9 cellular contexts compared by ENCODE assay signal in the genomic region with DNA sequence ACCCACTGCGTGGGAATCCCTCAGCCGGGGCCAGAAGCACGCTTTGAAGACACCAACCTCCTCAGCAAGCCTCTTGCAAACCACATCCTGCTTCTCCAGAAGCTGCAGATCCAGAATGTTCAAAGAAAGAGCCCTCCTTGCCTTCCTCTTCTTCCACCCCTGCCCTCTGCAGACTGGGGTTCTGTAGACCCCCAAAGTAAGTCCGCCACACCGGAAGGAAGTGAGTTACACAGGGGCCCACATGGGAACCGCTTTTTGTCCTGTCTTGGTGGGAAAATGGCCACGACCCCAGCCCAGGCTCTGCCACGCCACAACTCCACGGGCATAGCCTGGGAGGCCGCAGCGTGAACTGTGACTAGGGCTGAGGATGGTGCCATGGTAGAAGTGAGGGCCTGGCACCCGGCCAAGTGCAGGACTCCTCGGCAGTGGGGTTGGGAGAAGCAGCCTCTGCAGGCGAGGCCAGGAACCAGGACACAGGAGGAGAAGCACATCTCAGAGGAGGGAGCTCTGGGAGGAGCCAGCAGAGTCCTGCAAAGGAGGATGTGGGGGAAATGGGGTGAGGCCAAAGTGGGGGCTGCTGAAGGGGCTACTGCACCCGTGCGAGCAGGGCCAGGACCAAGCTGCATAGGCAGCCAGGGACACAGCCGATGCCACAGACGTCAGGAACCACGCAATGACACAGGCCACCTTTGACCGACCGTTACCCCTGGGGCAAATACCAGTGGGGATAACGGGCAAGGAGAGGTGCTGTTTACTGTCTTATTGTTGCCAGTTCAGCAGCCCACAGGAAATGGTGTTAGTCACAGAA.
DNase-seq lines count a peak whose midpoint lies in the region; ATAC-seq and TF ChIP-seq lines count a peak whose summit lies in the region.
"Had no signal": no experiment of that assay in that cellular context is flagged by ENCODE, and none has a peak within 500 bp of the region (broad histone marks: within the 10 kb centered on the region; RNA-seq: fewer than 3 reads in every experiment).

No MANE protein-coding gene starts in this region.

- peak; percentile 38 to 46 for DNase-seq in activated CD4-positive, alpha-beta T cell treated with anti-CD3 and anti-CD28 coated beads for 4 hours
- peak; percentile 58 for DNase-seq in central memory CD4-positive, alpha-beta T cell
- peak in 2 of 3 experiments; percentile 10 to 49 for DNase-seq in stimulated activated CD4-positive, alpha-beta T cell treated with anti-CD3 and anti-CD28 coated beads, TNF-alpha, amount 100 ng/mL, for 24 hours (ENCODE audit: low read depth in 3 of 3)
- DNase-seq in brain microvascular endothelial cell (no peak), NCI-H2171 treated with DMSO at 0.1 percent for 48 hours (lab: John Stamatoyannopoulos, UW) (no peak), DMS 273 (lab: John Stamatoyannopoulos, UW; ENCODE audit: unreplicated experiment) (no peak)
- DNase-seq: NCI-H1436 had no signal

- peaks cover 46% of the 10 kb centered on the region for H3K27me3 ChIP-seq in brain microvascular endothelial cell (replicated peaks)

- no peak for TF ChIP-seq CTCF in brain microvascular endothelial cell (IDR thresholded peaks at IDR 0.05; ENCODE audit: low read depth, low read length, missing control alignments)

- no peaks in the 10 kb centered on the region for H3K36me3 ChIP-seq in brain microvascular endothelial cell (replicated peaks)

- no peak for TF ChIP-seq EP300 in Ishikawa (IDR thresholded peaks at IDR 0.05; ENCODE audit: borderline replicate concordance)

- no peak for TF ChIP-seq RAD21 in Ishikawa (IDR thresholded peaks at IDR 0.05; ENCODE audit: low read depth)

- ATAC-seq in HG03095 (IDR thresholded peaks at IDR 0.05; ENCODE audit: unreplicated experiment), result no peak

- H3K27ac ChIP-seq in brain microvascular endothelial cell, result no peak overlapping the region

- H3K4me3 ChIP-seq in brain microvascular endothelial cell (ENCODE audit: low read depth, low read length), result no peak overlapping the region

- in situ Hi-C loops in brain microvascular endothelial cell (cut with HindIII; ENCODE audit: low pct_ligation_motif_present, low sequenced_read_pairs), result no loop called here

TF ChIP-seq in Ishikawa, 13 proteins besides CTCF, POLR2A, EP300 and RAD21:
- TF ChIP-seq TAF1 (IDR thresholded peaks at IDR 0.05; ENCODE audit: low read depth) (no peak), NFIC (IDR thresholded peaks at IDR 0.05) (peak; percentile 30; the same call in 1 of the 2 replicates)

Comparison
In these comparisons a context has a peak if more than half of its experiments do, and no peak if none do; other contexts are left out.
1. DNase-seq: peak in activated CD4-positive, alpha-beta T cell treated with anti-CD3 and anti-CD28 coated beads for 4 hours (2 of 2), central memory CD4-positive, alpha-beta T cell (single experiment) and stimulated activated CD4-positive, alpha-beta T cell treated with anti-CD3 and anti-CD28 coated beads, TNF-alpha, amount 100 ng/mL, for 24 hours (2 of 3); none in brain microvascular endothelial cell (single experiment), NCI-H2171 treated with DMSO at 0.1 percent for 48 hours (single experiment) and DMS 273 (single experiment).